ENCODE assay signal across 17 cellular contexts in the genomic region with DNA sequence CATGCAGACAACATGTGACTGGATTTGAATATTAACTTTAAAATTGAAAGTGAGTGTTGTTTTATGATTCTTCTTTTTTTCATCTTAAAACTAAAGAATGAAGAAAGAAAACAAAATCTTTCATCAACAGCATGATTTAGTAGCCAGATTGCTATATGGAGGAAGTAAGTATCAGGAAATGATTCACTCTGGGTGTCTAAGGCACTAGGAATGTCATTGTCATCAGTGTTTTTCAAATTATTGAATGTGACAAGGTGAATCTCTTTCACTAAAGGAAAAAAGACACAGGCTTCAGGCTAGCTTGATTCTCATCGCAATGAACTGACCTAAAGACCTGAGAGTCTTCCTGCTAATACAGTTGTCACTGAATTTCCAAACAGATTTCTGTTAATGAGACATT.
DNase-seq lines count a peak whose midpoint lies in the region; ATAC-seq and TF ChIP-seq lines count a peak whose summit lies in the region.
"Had no signal": no experiment of that assay in that cellular context is flagged by ENCODE, and none has a peak within 500 bp of the region (broad histone marks: within the 10 kb centered on the region; RNA-seq: fewer than 3 reads in every experiment).

No MANE protein-coding gene starts in this region.

- no peaks in the 10 kb centered on the region for H3K27me3 ChIP-seq in Loucy (ENCODE audit: insufficient read depth, low read length, poor library complexity, severe bottlenecking)
- H3K27me3 ChIP-seq in brain microvascular endothelial cell (replicated peaks): no peaks in the 10 kb centered on the region
- no peaks in the 10 kb centered on the region for H3K27me3 ChIP-seq in esophagus squamous epithelium
- peaks cover 0 to 5% (median 0%) of the 10 kb centered on the region in 7 donors for H3K27me3 ChIP-seq in heart right ventricle
- H3K27me3 ChIP-seq: right atrium auricular region had no signal

- intact Hi-C loops in esophagus squamous epithelium (cut with DNase I) (no loop called here), heart right ventricle (cut with DNase I) (no loop called here)

- no peak overlapping the region for H3K9ac ChIP-seq in Loucy (ENCODE audit: low read depth, low read length, poor library complexity, severe bottlenecking)

- no peaks in the 10 kb centered on the region for H4K20me1 ChIP-seq in Loucy (ENCODE audit: insufficient read depth, low read length, poor library complexity, severe bottlenecking)

- no peaks in the 10 kb centered on the region for H3K79me2 ChIP-seq in Loucy (ENCODE audit: insufficient read depth, low read length)

- H2AFZ ChIP-seq in Loucy (ENCODE audit: low read length): peak overlapping the region; percentile 33; the same call in 1 of the 2 replicates

- H3K4me1 ChIP-seq in Loucy (ENCODE audit: insufficient read depth, low read length, poor library complexity, severe bottlenecking) (peaks cover 10% of the 10 kb centered on the region), esophagus squamous epithelium (no peaks in the 10 kb centered on the region), heart right ventricle (peaks cover 0 to 6% (median 0%) of the 10 kb centered on the region in 9 donors)

- H3F3A ChIP-seq in Loucy (ENCODE audit: low read depth): no peaks in the 10 kb centered on the region

- H3K36me3 ChIP-seq in Loucy (ENCODE audit: insufficient read depth, low read length) (no peaks in the 10 kb centered on the region), brain microvascular endothelial cell (replicated peaks) (no peaks in the 10 kb centered on the region), esophagus squamous epithelium (no peaks in the 10 kb centered on the region), heart right ventricle (no peaks in the 10 kb centered on the region)
- H3K36me3 ChIP-seq: right atrium auricular region had no signal

- DNase-seq in Caki2 (ENCODE audit: low read depth) (peak; percentile 2), brain microvascular endothelial cell (no peak), kidney tubule cell (ENCODE audit: low spot score) (peak; percentile 79), esophagus squamous epithelium (lab: John Stamatoyannopoulos, UW) (no peak), NCI-H146 (lab: John Stamatoyannopoulos, UW) (no peak), heart right ventricle (no peak), DMS79 treated with DMSO at 0.1 percent for 48 hours (lab: John Stamatoyannopoulos, UW) (no peak)
- DNase-seq: COR-L47, endodermal cell, kidney, midbrain, NCI-H1048, NCI-H2107, NCI-H748 treated with DMSO at 0.1 percent for 48 hours, RPMI8226 had no signal

- WGBS in esophagus squamous epithelium, 2 donors: 50 to 69% methylated on average over 1 of the region's 1 CpG
- 67 to 76% methylated on average over 1 of the region's 1 CpG for WGBS in heart right ventricle, 2 donors

- H3K27ac ChIP-seq in brain microvascular endothelial cell (peak overlapping the region; percentile 1), esophagus squamous epithelium (no peak overlapping the region), heart right ventricle (no peak overlapping the region)
- H3K27ac ChIP-seq: right atrium auricular region had no signal

- no peak for TF ChIP-seq CTCF in Loucy (conservative IDR thresholded peaks at IDR 0.05; ENCODE audit: low read length)
- no peak for TF ChIP-seq CTCF in brain microvascular endothelial cell (IDR thresholded peaks at IDR 0.05; ENCODE audit: low read depth, low read length, missing control alignments)
- TF ChIP-seq CTCF in esophagus squamous epithelium (IDR thresholded peaks at IDR 0.05): no peak
- no peak for TF ChIP-seq CTCF in heart right ventricle (IDR thresholded peaks at IDR 0.05)

- in situ Hi-C loops in Caki2 (cut with HindIII; ENCODE audit: low pct_unique_long_range_greater_than_20kb, low sequenced_read_pairs) (no loop called here), brain microvascular endothelial cell (cut with HindIII; ENCODE audit: low pct_ligation_motif_present, low sequenced_read_pairs) (no loop called here)

- H3K4me3 ChIP-seq in Loucy (ENCODE audit: low read length, poor library complexity, severe bottlenecking): no peak overlapping the region
- no peak overlapping the region for H3K4me3 ChIP-seq in brain microvascular endothelial cell (ENCODE audit: low read depth, low read length)
- H3K4me3 ChIP-seq in esophagus squamous epithelium: no peak overlapping the region
- H3K4me3 ChIP-seq in heart right ventricle: no peak overlapping the region
- H3K4me3 ChIP-seq: right atrium auricular region had no signal

- ATAC-seq in heart right ventricle: no peak

- H3K9me2 ChIP-seq in Loucy (replicated peaks; ENCODE audit: low read depth, low read length): no peaks in the 10 kb centered on the region

- peak overlapping the region; percentile 23 for H3K4me2 ChIP-seq in Loucy (ENCODE audit: low read depth, low read length, poor library complexity, severe bottlenecking)

- TF ChIP-seq POLR2A in esophagus squamous epithelium (IDR thresholded peaks at IDR 0.05): no peak

- no peaks in the 10 kb centered on the region for H3K9me3 ChIP-seq in Loucy (ENCODE audit: insufficient read depth, low read depth, low read length)
- no peaks in the 10 kb centered on the region for H3K9me3 ChIP-seq in esophagus squamous epithelium
- no peaks in the 10 kb centered on the region for H3K9me3 ChIP-seq in heart right ventricle
- H3K9me3 ChIP-seq: right atrium auricular region had no signal

Comparison
In these comparisons a context has a peak if more than half of its experiments do, and no peak if none do; other contexts are left out.
1. DNase-seq: peak in Caki2 (single experiment) and kidney tubule cell (single experiment); none in brain microvascular endothelial cell (single experiment), esophagus squamous epithelium (single experiment), NCI-H146 (single experiment), heart right ventricle (0 of 2) and DMS79 treated with DMSO at 0.1 percent for 48 hours (single experiment).